7 cellular contexts compared by ENCODE assay signal in genomic region chr17:75289832-75290337, GRCh38. TPM values are rescaled to one million over a fixed set of nuclear protein-coding genes. Genes with fewer than 3 reads are reported as not detected.
DNase-seq lines count a peak whose midpoint lies in the region; ATAC-seq and TF ChIP-seq lines count a peak whose summit lies in the region.

No MANE protein-coding gene starts in this region.

- H3K27me3 Mint-ChIP-seq in activated naive CD8-positive, alpha-beta T cell treated with anti-CD3 and anti-CD28 coated beads for 36 hours: peaks cover 4% of the 10 kb centered on the region

- peak overlapping the region; percentile 92 for H3K4me3 Mint-ChIP-seq in activated naive CD8-positive, alpha-beta T cell treated with anti-CD3 and anti-CD28 coated beads for 36 hours

- peak; percentile 52 for TF ChIP-seq CTCF in GM12865 (IDR thresholded peaks at IDR 0.05; ENCODE audit: insufficient read depth, low read depth, low read length, missing control alignments)

- H3K4me1 Mint-ChIP-seq in activated naive CD8-positive, alpha-beta T cell treated with anti-CD3 and anti-CD28 coated beads for 36 hours: peaks cover 22% of the 10 kb centered on the region

- intact Hi-C loops in left cardiac atrium (cut with DNase I) (no loop called here), sciatic nerve (cut with DNase I) (no loop called here)

- peaks cover 16% of the 10 kb centered on the region for H3K36me3 Mint-ChIP-seq in activated naive CD8-positive, alpha-beta T cell treated with anti-CD3 and anti-CD28 coated beads for 36 hours

- DNase-seq in GM12865 (ENCODE audit: low read depth): peak; percentile 90
- DNase-seq in RPMI7951 (ENCODE audit: low read depth): peak; percentile 44
- peak; percentile 64 for DNase-seq in activated naive CD8-positive, alpha-beta T cell treated with anti-CD3 and anti-CD28 coated beads for 36 hours
- DNase-seq in left cardiac atrium: peak; percentile 57
- no peak for DNase-seq in sciatic nerve (ENCODE audit: low spot score)
- no peak for DNase-seq in ureter (ENCODE audit: low spot score)

- peak; percentile 17 for ATAC-seq in HG02938 (IDR thresholded peaks at IDR 0.05; ENCODE audit: unreplicated experiment)
- peak; percentile 42 for ATAC-seq in left cardiac atrium
- peak; percentile 63 for ATAC-seq in sciatic nerve

- H3K4me3 ChIP-seq in GM12865 (ENCODE audit: low read depth, low read length): peak overlapping the region; percentile 56

- peak overlapping the region; percentile 100 for H3K27ac Mint-ChIP-seq in activated naive CD8-positive, alpha-beta T cell treated with anti-CD3 and anti-CD28 coated beads for 36 hours

- H3K9me3 Mint-ChIP-seq in activated naive CD8-positive, alpha-beta T cell treated with anti-CD3 and anti-CD28 coated beads for 36 hours: no peaks in the 10 kb centered on the region

RNA-seq across cellular contexts. Expression of gene SLC25A19, which starts 0.7 kb away (rescaled TPM):
- total RNA-seq in RPMI7951 (2014; rRNA removed; shearing (Covaris generic)): 7.3 and 7.9 TPM in 2 replicates
- 100 to 1,000 TPM; 103 to 107 TPM for total RNA-seq in activated naive CD8-positive, alpha-beta T cell treated with anti-CD3 and anti-CD28 coated beads for 36 hours
- 10 to 100 TPM; 15.2 to 21.0 TPM for total RNA-seq in left cardiac atrium
- total RNA-seq in sciatic nerve: 22.5 TPM
- 8.8 TPM for total RNA-seq in ureter

RNA-seq across cellular contexts. Expression of gene MIF4GD, which starts 18.9 kb away (rescaled TPM):
- 7.4 and 9.3 TPM in 2 replicates for total RNA-seq in RPMI7951 (2014; rRNA removed; shearing (Covaris generic))
- total RNA-seq in activated naive CD8-positive, alpha-beta T cell treated with anti-CD3 and anti-CD28 coated beads for 36 hours: 10 to 100 TPM; 35.3 to 38.1 TPM
- 10 to 100 TPM; 13.8 to 17.7 TPM for total RNA-seq in left cardiac atrium
- 26.2 TPM for total RNA-seq in sciatic nerve
- total RNA-seq in ureter: 19.9 TPM

RNA-seq across cellular contexts. Expression of gene MRPS7, which starts 28.2 kb away (rescaled TPM):
- 54.8 and 58.2 TPM in 2 replicates for total RNA-seq in RPMI7951 (2014; rRNA removed; shearing (Covaris generic))
- total RNA-seq in activated naive CD8-positive, alpha-beta T cell treated with anti-CD3 and anti-CD28 coated beads for 36 hours: 10 to 100 TPM; 93.5 to 96.9 TPM
- total RNA-seq in left cardiac atrium: 100 to 1,000 TPM in 1 of 2 donors, 10 to 100 TPM in 1; 85.4 to 103 TPM
- total RNA-seq in sciatic nerve: 21.8 TPM
- 57.0 TPM for total RNA-seq in ureter

RNA-seq across cellular contexts. Expression of gene GGA3, which starts 28.5 kb away (rescaled TPM):
- 6.4 and 8.4 TPM in 2 replicates for total RNA-seq in RPMI7951 (2014; rRNA removed; shearing (Covaris generic))
- 10 to 100 TPM; 63.7 to 72.0 TPM for total RNA-seq in activated naive CD8-positive, alpha-beta T cell treated with anti-CD3 and anti-CD28 coated beads for 36 hours
- total RNA-seq in left cardiac atrium (10 to 100 TPM; 23.0 to 24.5 TPM), sciatic nerve (75.0 TPM), ureter (61.4 TPM)

Comparison
In these comparisons a context has a peak if more than half of its experiments do, and no peak if none do; other contexts are left out.
1. DNase-seq: peak in GM12865 (single experiment), RPMI7951 (single experiment), activated naive CD8-positive, alpha-beta T cell treated with anti-CD3 and anti-CD28 coated beads for 36 hours (single experiment) and left cardiac atrium (single experiment); none in sciatic nerve (single experiment) and ureter (single experiment).
2. Peak in every context shown above with its lines, with median percentiles within 50 percentile points of each other: ATAC-seq.